12 cellular contexts compared by ENCODE assay signal in genomic region chr6:24960991-24961475, GRCh38. TPM values are rescaled to one million over a fixed set of nuclear protein-coding genes. Genes with fewer than 3 reads are reported as not detected.
DNase-seq lines count a peak whose midpoint lies in the region; ATAC-seq, FAIRE-seq and TF ChIP-seq lines count a peak whose summit lies in the region.
"Had no signal": no experiment of that assay in that cellular context is flagged by ENCODE, and none has a peak within 500 bp of the region (broad histone marks: within the 10 kb centered on the region; RNA-seq: fewer than 3 reads in every experiment).

No MANE protein-coding gene starts in this region.

- no peak for TF ChIP-seq CTCF in natural killer cell (IDR thresholded peaks at IDR 0.05)

- POLR2A ChIA-PET in activated CD8-positive, alpha-beta T cell treated with anti-CD3 and anti-CD28 coated beads, Interleukin-2, amount 10 ng/mL, durations not matched to agents 7 days and 5 days (lab: Charles Lee), result interaction anchor here (0.6 to 1.2 kb wide), 2 partner anchors 9 to 25 kb away, joined by 3 read pairs; partner anchors contain the start of gene RIPOR2

- CTCF ChIA-PET in activated CD8-positive, alpha-beta T cell treated with anti-CD3 and anti-CD28 coated beads, Interleukin-2, amount 10 ng/mL, durations not matched to agents 7 days and 5 days (lab: Charles Lee), result interaction anchor here (2.5 to 7.9 kb wide), 3 partner anchors 25 to 30 kb away, joined by 13 to 44 read pairs (median 26); partner anchors contain the start of gene RIPOR2

- no peak overlapping the region for H3K4me3 Mint-ChIP-seq in activated CD8-positive, alpha-beta T cell treated with anti-CD3 and anti-CD28 coated beads, Interleukin-2, amount 10 ng/mL, durations not matched to agents 7 days and 5 days
- peak overlapping the region; percentile 81 for H3K4me3 Mint-ChIP-seq in natural killer cell

- peak overlapping the region; percentile 69 for H3K27ac Mint-ChIP-seq in activated CD8-positive, alpha-beta T cell treated with anti-CD3 and anti-CD28 coated beads, Interleukin-2, amount 10 ng/mL, durations not matched to agents 7 days and 5 days
- peak overlapping the region; percentile 77 to 85 for H3K27ac Mint-ChIP-seq in natural killer cell

- H3K36me3 Mint-ChIP-seq in activated CD8-positive, alpha-beta T cell treated with anti-CD3 and anti-CD28 coated beads, Interleukin-2, amount 10 ng/mL, durations not matched to agents 7 days and 5 days (ENCODE audit: low read depth), result peaks cover 44% of the 10 kb centered on the region
- H3K36me3 Mint-ChIP-seq in natural killer cell, result no peaks in the 10 kb centered on the region

- peaks cover 53% of the 10 kb centered on the region for H3K4me1 Mint-ChIP-seq in activated CD8-positive, alpha-beta T cell treated with anti-CD3 and anti-CD28 coated beads, Interleukin-2, amount 10 ng/mL, durations not matched to agents 7 days and 5 days (ENCODE audit: low read depth)
- peaks cover 64 to 71% of the 10 kb centered on the region in 2 donors for H3K4me1 Mint-ChIP-seq in natural killer cell

- ATAC-seq in activated CD8-positive, alpha-beta T cell treated with anti-CD3 and anti-CD28 coated beads, Interleukin-2, amount 10 ng/mL, durations not matched to agents 7 days and 5 days, result no peak
- ATAC-seq in natural killer cell (peak; percentile 57 to 67 (median 64)), GM18511 (IDR thresholded peaks at IDR 0.05; ENCODE audit: unreplicated experiment) (no peak)
- ATAC-seq: upper lobe of right lung had no signal

- intact Hi-C loops in natural killer cell (cut with micrococcal nuclease), result loop anchor here (5.0 kb wide), 1 partner anchor 34 kb away; no protein-coding TSS in a partner anchor

- no peak for FAIRE-seq in HTR-8/SVneo (lab: Jason Lieb, UNC)

- H3K9me3 Mint-ChIP-seq in activated CD8-positive, alpha-beta T cell treated with anti-CD3 and anti-CD28 coated beads, Interleukin-2, amount 10 ng/mL, durations not matched to agents 7 days and 5 days (ENCODE audit: insufficient read depth), result peaks cover 11% of the 10 kb centered on the region
- H3K9me3 Mint-ChIP-seq in natural killer cell, result no peaks in the 10 kb centered on the region

- peak; percentile 42 for DNase-seq in NCI-H345 (lab: John Stamatoyannopoulos, UW)
- DNase-seq in NCI-H345 treated with DMSO at 0.1 percent for 48 hours (lab: John Stamatoyannopoulos, UW; ENCODE audit: unreplicated experiment), result no peak
- peak; percentile 36 for DNase-seq in HT-29 (ENCODE audit: low spot score)
- no peak for DNase-seq in activated CD8-positive, alpha-beta T cell treated with anti-CD3 and anti-CD28 coated beads, Interleukin-2, amount 10 ng/mL, durations not matched to agents 7 days and 5 days
- no peak for DNase-seq in natural killer cell
- DNase-seq in HTR-8/SVneo (ENCODE audit: insufficient read length, low spot score), result no peak
- no peak for DNase-seq in NCI-H774 (lab: John Stamatoyannopoulos, UW)
- DNase-seq: ACHN, mesenchymal stem cell, T1000, upper lobe of right lung had no signal

- no peaks in the 10 kb centered on the region for H3K27me3 Mint-ChIP-seq in activated CD8-positive, alpha-beta T cell treated with anti-CD3 and anti-CD28 coated beads, Interleukin-2, amount 10 ng/mL, durations not matched to agents 7 days and 5 days (ENCODE audit: low read depth)
- no peaks in the 10 kb centered on the region for H3K27me3 Mint-ChIP-seq in natural killer cell (ENCODE audit: low read depth in 2 of 2)

RNA-seq across cellular contexts. Expression of gene RIPOR2, which starts 25.3 kb away (rescaled TPM):
- 0.20 and 0.29 TPM in 2 replicates for total RNA-seq in HT-29 (2014; rRNA removed; shearing (Covaris generic))
- 100 to 1,000 TPM; 154 to 156 TPM for total RNA-seq in activated CD8-positive, alpha-beta T cell treated with anti-CD3 and anti-CD28 coated beads, Interleukin-2, amount 10 ng/mL, durations not matched to agents 7 days and 5 days
- total RNA-seq in natural killer cell, result 100 to 1,000 TPM; 234 to 312 (median 299) TPM

Comparison
In these comparisons a context has a peak if more than half of its experiments do, and no peak if none do; other contexts are left out.
1. DNase-seq: peak in NCI-H345 (single experiment) and HT-29 (single experiment); none in NCI-H345 treated with DMSO at 0.1 percent for 48 hours (single experiment), activated CD8-positive, alpha-beta T cell treated with anti-CD3 and anti-CD28 coated beads, Interleukin-2, amount 10 ng/mL, durations not matched to agents 7 days and 5 days (single experiment), natural killer cell (single experiment), HTR-8/SVneo (single experiment) and NCI-H774 (single experiment).
2. ATAC-seq: peak in natural killer cell (3 of 3); none in activated CD8-positive, alpha-beta T cell treated with anti-CD3 and anti-CD28 coated beads, Interleukin-2, amount 10 ng/mL, durations not matched to agents 7 days and 5 days (single experiment) and GM18511 (single experiment).
3. RNA of gene RIPOR2, which starts 25.3 kb away (total RNA-seq): 234 to 312 TPM in natural killer cell and 154 to 156 TPM in activated CD8-positive, alpha-beta T cell treated with anti-CD3 and anti-CD28 coated beads, Interleukin-2, amount 10 ng/mL, durations not matched to agents 7 days and 5 days; 0.20 to 0.29 TPM in HT-29; every median in the first group is over 100 times any median in the second.